ENCODE assay signal across 18 cellular contexts in the genomic region with DNA sequence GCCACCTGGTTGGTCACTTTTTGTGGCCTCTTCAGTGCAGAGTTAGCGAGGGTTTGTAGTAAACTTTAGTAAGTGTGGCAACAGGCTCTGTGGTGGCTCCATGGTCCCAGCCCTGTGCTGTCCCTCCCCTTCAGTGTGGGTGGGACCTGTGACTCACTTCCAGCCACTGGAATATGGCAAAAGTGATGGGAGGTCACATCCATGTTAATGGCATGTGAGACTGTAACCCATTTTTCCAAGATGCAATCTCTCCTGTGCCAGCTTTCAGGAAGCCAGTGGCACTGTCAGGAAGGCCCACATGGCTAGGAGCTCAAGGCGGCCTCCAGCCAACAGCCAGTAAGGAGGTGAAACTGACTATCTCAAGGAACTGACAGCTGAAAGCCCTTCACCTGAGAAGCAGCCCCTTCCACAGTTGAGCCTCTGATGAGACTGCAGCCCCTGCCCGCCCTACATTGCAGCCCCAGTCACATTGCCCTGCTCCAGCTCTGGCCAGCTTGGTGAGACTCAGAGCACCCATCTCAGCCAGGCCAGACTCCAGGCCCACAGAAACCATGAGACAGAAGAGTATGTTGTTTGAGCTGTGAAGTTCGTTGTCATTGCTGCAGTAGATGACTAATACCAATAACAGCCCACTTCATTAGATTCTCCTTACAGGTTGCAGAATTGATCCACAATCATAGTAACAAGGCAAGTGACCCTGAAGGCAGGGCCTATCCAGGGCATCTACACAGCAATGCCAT. TPM values are rescaled to one million over a fixed set of nuclear protein-coding genes. Genes with fewer than 3 reads are reported as not detected.
"Had no signal": no experiment of that assay in that cellular context is flagged by ENCODE, and none has a peak within 500 bp of the region (broad histone marks: within the 10 kb centered on the region; RNA-seq: fewer than 3 reads in every experiment).

No MANE protein-coding gene starts in this region.

- ATAC-seq: gastrocnemius medialis, heart right ventricle, left lung had no signal

- H3K4me1 ChIP-seq: breast epithelium, gastrocnemius medialis, SJSA1 had no signal

- H3K27me3 ChIP-seq: breast epithelium, gastrocnemius medialis, heart right ventricle, left lung, SJSA1, stomach had no signal

- H3K4me3 ChIP-seq: breast epithelium, gastrocnemius medialis, heart right ventricle, left lung, SJSA1, stomach, thoracic aorta had no signal

- DNase-seq: activated effector memory CD4-positive, alpha-beta T cell treated with anti-CD3 and anti-CD28 coated beads, Interleukin-2, amount 50 U/mL, for 16 hours; activated naive CD8-positive, alpha-beta T cell treated with anti-CD3 and anti-CD28 coated beads, Interleukin-2, amount 10 ng/mL, durations not matched to agents 7 days and 5 days; effector CD4-positive, alpha-beta T cell; gastrocnemius medialis; heart right ventricle; left lung; mesenchymal stem cell; nephron progenitor cell; stimulated activated CD4-positive, alpha-beta T cell treated with anti-CD3 and anti-CD28 coated beads, Interleukin-4, amount 100 ng/mL, for 1 hour; stimulated activated CD8-positive, alpha-beta memory T cell treated with anti-CD3 and anti-CD28 coated beads, Interleukin-4, amount 100 ng/mL, for 48 hours; stomach; SW 1271; T-helper 9 cell had no signal

- H3K9me3 ChIP-seq: gastrocnemius medialis, SJSA1, thoracic aorta had no signal

- H3K27ac ChIP-seq: breast epithelium, gastrocnemius medialis, heart right ventricle, left lung, SJSA1, stomach, thoracic aorta had no signal

- H3K36me3 ChIP-seq: breast epithelium, gastrocnemius medialis, heart right ventricle, left lung, SJSA1, stomach, thoracic aorta had no signal

RNA-seq across cellular contexts. Expression of a gene that starts 13.1 kb away (rescaled TPM):
- total RNA-seq: osteoblast, SJSA1 had no signal
- polyA plus RNA-seq: keratinocyte had no signal
